ENCODE assay signal across 36 cellular contexts in the genomic region with DNA sequence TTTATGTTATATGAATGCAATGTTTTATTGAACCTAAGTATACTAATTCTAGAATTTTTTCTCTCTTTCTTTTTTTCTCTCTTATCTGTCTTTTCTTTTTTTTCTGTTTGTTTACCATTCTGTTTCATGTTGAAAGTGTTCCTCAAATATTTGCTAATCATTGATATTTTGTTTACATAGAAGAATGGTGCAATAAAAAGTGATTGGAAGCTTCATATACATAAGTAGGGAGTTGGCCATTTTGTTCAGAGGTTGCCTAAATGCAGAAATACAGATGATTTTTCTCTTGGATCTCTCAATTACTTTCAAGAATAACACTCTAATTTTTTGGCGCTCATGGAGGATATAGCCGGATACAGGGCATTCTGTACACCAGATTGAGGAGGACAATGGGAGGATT. TPM values are rescaled to one million over a fixed set of nuclear protein-coding genes. Genes with fewer than 3 reads are reported as not detected.
"Had no signal": no experiment of that assay in that cellular context is flagged by ENCODE, and none has a peak within 500 bp of the region (broad histone marks: within the 10 kb centered on the region; RNA-seq: fewer than 3 reads in every experiment).

No MANE protein-coding gene starts in this region.

- H3K9me3 Mint-ChIP-seq: natural killer cell treated with Interleukin-12 subunit alpha and Interleukin-12 subunit beta and Interleukin-15 and Interleukin-18, amount 100 ng/mL, for 72 hours; neural crest cell; stimulated activated memory B cell treated with anti-CD40 and anti-IgM and Interleukin-4, amounts not matched to agents 10 μg/mL and 1 μg/mL and 100 μg/mL, for 72 hours had no signal

- H3K36me3 ChIP-seq: colonic mucosa, esophagus muscularis mucosa, gastroesophageal sphincter, heart left ventricle, neutrophil, tibial artery, upper lobe of left lung, uterus had no signal

- H3K9me3 ChIP-seq: colonic mucosa, esophagus muscularis mucosa, gastroesophageal sphincter, heart left ventricle, mucosa of descending colon, neutrophil, testis, tibial artery, upper lobe of left lung, uterus had no signal

- H3K4me1 Mint-ChIP-seq: naive B cell, neural crest cell had no signal

- H3K27me3 ChIP-seq: colonic mucosa, foreskin keratinocyte, gastroesophageal sphincter, neutrophil, testis, tibial artery, upper lobe of left lung had no signal

- FAIRE-seq: endothelial cell of umbilical vein, islet of Langerhans had no signal

- ATAC-seq: foreskin keratinocyte; gastroesophageal sphincter; heart left ventricle; mucosa of descending colon; natural killer cell treated with Interleukin-12 subunit alpha and Interleukin-12 subunit beta and Interleukin-15 and Interleukin-18, amount 100 ng/mL, for 72 hours; sciatic nerve; stimulated activated memory B cell treated with anti-CD40 and anti-IgM and Interleukin-4, amounts not matched to agents 10 μg/mL and 1 μg/mL and 100 μg/mL, for 72 hours; stimulated activated naive CD8-positive, alpha-beta T cell treated with anti-CD3 and anti-CD28 coated beads, Interleukin-15, Interleukin-2, amounts not matched to agents 100 U/mL and 50 U/mL, for 24 hours had no signal

- DNase-seq: colonic mucosa; dermis blood vessel endothelial cell; effector memory CD4-positive, alpha-beta T cell; foreskin keratinocyte; heart left ventricle; hippocampal formation; mesenchymal stem cell; mucosa of descending colon; naive B cell; stimulated activated CD4-positive, alpha-beta T cell treated with anti-CD3 and anti-CD28 coated beads, Interleukin-2, amount 100 ng/mL, for 24 hours; stimulated activated CD4-positive, alpha-beta T cell treated with anti-CD3 and anti-CD28 coated beads, Interleukin-4, amount 100 ng/mL, for 4 hours; stimulated activated naive CD8-positive, alpha-beta T cell treated with anti-CD3 and anti-CD28 coated beads, Interleukin-15, Interleukin-2, amounts not matched to agents 100 U/mL and 50 U/mL, for 24 hours; substantia nigra; testis; tibial artery; upper lobe of left lung; uterus had no signal

- H3K36me3 Mint-ChIP-seq: mesothelial cell of epicardium; naive B cell; natural killer cell treated with Interleukin-12 subunit alpha and Interleukin-12 subunit beta and Interleukin-15 and Interleukin-18, amount 100 ng/mL, for 72 hours; stimulated activated memory B cell treated with anti-CD40 and anti-IgM and Interleukin-4, amounts not matched to agents 10 μg/mL and 1 μg/mL and 100 μg/mL, for 72 hours had no signal

- H3K4me3 Mint-ChIP-seq: mesothelial cell of epicardium; naive B cell; natural killer cell treated with Interleukin-12 subunit alpha and Interleukin-12 subunit beta and Interleukin-15 and Interleukin-18, amount 100 ng/mL, for 72 hours; neural crest cell; stimulated activated memory B cell treated with anti-CD40 and anti-IgM and Interleukin-4, amounts not matched to agents 10 μg/mL and 1 μg/mL and 100 μg/mL, for 72 hours had no signal

- H3K27me3 Mint-ChIP-seq: progenitor cell of endocrine pancreas; stimulated activated memory B cell treated with anti-CD40 and anti-IgM and Interleukin-4, amounts not matched to agents 10 μg/mL and 1 μg/mL and 100 μg/mL, for 72 hours had no signal

- H3K4me1 ChIP-seq: colonic mucosa, esophagus muscularis mucosa, foreskin keratinocyte, gastroesophageal sphincter, heart left ventricle, parathyroid adenoma, testis, tibial artery, upper lobe of left lung, uterus had no signal

- H3K4me3 ChIP-seq: colonic mucosa, esophagus muscularis mucosa, gastroesophageal sphincter, heart left ventricle, mucosa of descending colon, smooth muscle cell, testis, tibial artery, upper lobe of left lung, uterus had no signal

- H3K27ac Mint-ChIP-seq: mesothelial cell of epicardium; naive B cell; natural killer cell treated with Interleukin-12 subunit alpha and Interleukin-12 subunit beta and Interleukin-15 and Interleukin-18, amount 100 ng/mL, for 72 hours; progenitor cell of endocrine pancreas; stimulated activated memory B cell treated with anti-CD40 and anti-IgM and Interleukin-4, amounts not matched to agents 10 μg/mL and 1 μg/mL and 100 μg/mL, for 72 hours had no signal

- H3K27ac ChIP-seq: colonic mucosa, esophagus muscularis mucosa, foreskin keratinocyte, gastroesophageal sphincter, heart left ventricle, neutrophil, parathyroid adenoma, testis, tibial artery, upper lobe of left lung, uterus had no signal

RNA-seq across cellular contexts. Expression of gene SERTM2, which starts 5.7 kb away (rescaled TPM):
- total RNA-seq: chondrocyte; dermis blood vessel endothelial cell; endothelial cell of umbilical vein; epithelial cell of proximal tubule; esophagus muscularis mucosa; foreskin keratinocyte; kidney epithelial cell; lung microvascular endothelial cell; natural killer cell treated with Interleukin-12 subunit alpha and Interleukin-12 subunit beta and Interleukin-15 and Interleukin-18, amount 100 ng/mL, for 72 hours; neural crest cell; omental fat pad had no signal
- polyA plus RNA-seq: endothelial cell of umbilical vein, fibroblast of lung, foreskin keratinocyte, heart left ventricle had no signal
